14 cellular contexts compared by ENCODE assay signal in genomic region chrX:72025236-72025770, GRCh38.
DNase-seq lines count a peak whose midpoint lies in the region; ATAC-seq and TF ChIP-seq lines count a peak whose summit lies in the region.
"Had no signal": no experiment of that assay in that cellular context is flagged by ENCODE, and none has a peak within 500 bp of the region (broad histone marks: within the 10 kb centered on the region; RNA-seq: fewer than 3 reads in every experiment).

No MANE protein-coding gene starts in this region.

- H2AK5ac ChIP-seq in H9 (ENCODE audit: insufficient read length, low read length): no peak overlapping the region

- no peaks in the 10 kb centered on the region for H3K27me3 Mint-ChIP-seq in H9 (ENCODE audit: low read depth)
- H3K27me3 Mint-ChIP-seq: B cell; CD4-positive, alpha-beta memory T cell had no signal

- H3K9me3 ChIP-seq in H9 (ENCODE audit: control insufficient read depth, low read depth, low read length): peaks cover 10% of the 10 kb centered on the region
- no peaks in the 10 kb centered on the region for H3K9me3 ChIP-seq in colonic mucosa
- no peaks in the 10 kb centered on the region for H3K9me3 ChIP-seq in sigmoid colon

- H4K5ac ChIP-seq in H9 (ENCODE audit: insufficient read length, low read depth, low read length): no peak overlapping the region

- TF ChIP-seq POLR2A in sigmoid colon (IDR thresholded peaks at IDR 0.05): no peak

- peaks cover 0 to 15% (median 9%) of the 10 kb centered on the region in 3 experiments; a peak in 5 of 7 replicates for H3K36me3 Mint-ChIP-seq in H9 (ENCODE audit: insufficient read depth in 1 of 3, low read depth in 3 of 3)
- H3K36me3 Mint-ChIP-seq: CD4-positive, alpha-beta memory T cell had no signal

- no peaks in the 10 kb centered on the region for H4K20me1 ChIP-seq in H9 (ENCODE audit: control insufficient read depth, insufficient read depth, insufficient read length)

- H3K18ac ChIP-seq in H9 (ENCODE audit: insufficient read length, low read depth, low read length): no peak overlapping the region

- H3K36me3 ChIP-seq in colonic mucosa (no peaks in the 10 kb centered on the region), sigmoid colon (no peaks in the 10 kb centered on the region)

- no peaks in the 10 kb centered on the region for H3K23me2 ChIP-seq in H9 (ENCODE audit: insufficient read length, low read depth, low read length, poor library complexity, severe bottlenecking)

- no peak overlapping the region for H2BK20ac ChIP-seq in H9 (ENCODE audit: low read depth, low read length, poor library complexity, severe bottlenecking)

- H3K4me1 Mint-ChIP-seq in H9: peaks cover 4 to 6% of the 10 kb centered on the region in 2 experiments; a peak in 2 of 4 replicates

- H3K14ac ChIP-seq in H9 (ENCODE audit: insufficient read depth, low read length): no peak overlapping the region

- no peak overlapping the region for H2BK12ac ChIP-seq in H9 (ENCODE audit: insufficient read length, low read depth, low read length)

- no peak overlapping the region for H3K9ac ChIP-seq in H9 (ENCODE audit: extremely low read depth, insufficient read length, low read length)
- no peak overlapping the region for H3K9ac ChIP-seq in colonic mucosa (ENCODE audit: low read depth in 2 of 2, low read length in 2 of 2)
- H3K9ac ChIP-seq: GM23248 had no signal

- H4K8ac ChIP-seq in H9 (replicated peaks; ENCODE audit: insufficient read length, low read depth, low read length): no peak overlapping the region

- H3K4me2 ChIP-seq in H9 (ENCODE audit: insufficient read depth, insufficient read length, low read length): no peak overlapping the region

- H3K27me3 ChIP-seq in H9 (ENCODE audit: insufficient read depth, low read length) (no peaks in the 10 kb centered on the region; the same call in 1 of the 2 replicates), colonic mucosa (no peaks in the 10 kb centered on the region), sigmoid colon (peaks cover 0 to 3% (median 0%) of the 10 kb centered on the region in 3 donors)

- TF ChIP-seq CTCF in H9 (conservative IDR thresholded peaks at IDR 0.05) (no peak), colonic mucosa (IDR thresholded peaks at IDR 0.05) (no peak), sigmoid colon (IDR thresholded peaks at IDR 0.05) (no peak)

- H3K4ac ChIP-seq in H9 (ENCODE audit: low read depth, low read length): no peak overlapping the region

- H2BK15ac ChIP-seq in H9 (ENCODE audit: low read depth, low read length): no peak overlapping the region

- H3K4me1 ChIP-seq in H9 (ENCODE audit: insufficient read depth, low read length) (no peaks in the 10 kb centered on the region), colonic mucosa (no peaks in the 10 kb centered on the region), sigmoid colon (peaks cover 0 to 37% (median 26%) of the 10 kb centered on the region in 4 donors)

- intact Hi-C loops in colonic mucosa (cut with DNase I): no loop called here
- intact Hi-C loops in sigmoid colon (cut with DNase I): no loop called here

- H3K27ac Mint-ChIP-seq in H9: no peak overlapping the region
- H3K27ac Mint-ChIP-seq: B cell had no signal

- H3K4me3 Mint-ChIP-seq in H9: no peak overlapping the region
- H3K4me3 Mint-ChIP-seq: B cell had no signal

- ATAC-seq in HG03025 (IDR thresholded peaks at IDR 0.05; ENCODE audit: low FRiP score, unreplicated experiment): no peak

- TF ChIP-seq EP300 in sigmoid colon (IDR thresholded peaks at IDR 0.05): no peak

- no peak overlapping the region for H3K23ac ChIP-seq in H9 (ENCODE audit: insufficient read length, low read depth, low read length)

- H4K91ac ChIP-seq in H9 (ENCODE audit: insufficient read length, low read depth, low read length): no peak overlapping the region

- no peak overlapping the region for H3T11ph ChIP-seq in H9 (ENCODE audit: low read length)

- H3K9me3 Mint-ChIP-seq in H9: peaks cover 73 to 75% of the 10 kb centered on the region in 2 experiments
- H3K9me3 Mint-ChIP-seq: CD4-positive, alpha-beta memory T cell had no signal

- H3K4me3 ChIP-seq in colonic mucosa (no peak overlapping the region), sigmoid colon (no peak overlapping the region)
- H3K4me3 ChIP-seq: GM23248 had no signal

- DNase-seq in H9: peak; percentile 6
- peak; percentile 10 for DNase-seq in colonic mucosa
- peak; percentile 25 for DNase-seq in islet precursor cell
- DNase-seq in sigmoid colon: peak; percentile 7
- DNase-seq in DMS153 treated with DMSO at 0.1 percent for 48 hours (lab: John Stamatoyannopoulos, UW; ENCODE audit: unreplicated experiment): no peak
- DNase-seq in NK-92 (lab: John Stamatoyannopoulos, UW; ENCODE audit: unreplicated experiment): no peak
- DNase-seq in NCI-H526 (lab: John Stamatoyannopoulos, UW): no peak
- DNase-seq: C1 segment of cervical spinal cord; CD4-positive, alpha-beta memory T cell; DMS79 treated with DMSO at 0.1 percent for 48 hours; EL; GM23248 had no signal

- no CpG with 5 or more reads among the region's 6 CpGs for WGBS in H9 (ENCODE audit: extremely low coverage, insufficient read length, low lambda C conversion rate)
- 88 to 94% methylated on average over 6 of the region's 6 CpGs for WGBS in sigmoid colon, 2 donors

- H3K56ac ChIP-seq in H9 (ENCODE audit: insufficient read length, low read depth, low read length): no peak overlapping the region

- H3K79me2 ChIP-seq in H9 (ENCODE audit: insufficient read depth, low read length): no peaks in the 10 kb centered on the region

- no peak overlapping the region for H3K27ac ChIP-seq in H9 (ENCODE audit: insufficient read length, low read depth, low read length)
- H3K27ac ChIP-seq in colonic mucosa: no peak overlapping the region
- no peak overlapping the region for H3K27ac ChIP-seq in sigmoid colon
- H3K27ac ChIP-seq: GM23248 had no signal

- no peak overlapping the region for H2BK120ac ChIP-seq in H9 (ENCODE audit: low read depth, low read length, poor library complexity, severe bottlenecking)

- H2BK5ac ChIP-seq in H9 (ENCODE audit: insufficient read length, low read length): no peak overlapping the region

- H3K79me1 ChIP-seq in H9 (ENCODE audit: insufficient read depth, low read depth, low read length, poor library complexity, severe bottlenecking): no peaks in the 10 kb centered on the region

- H2AFZ ChIP-seq in H9 (ENCODE audit: low read length): no peak overlapping the region
- H2AFZ ChIP-seq: GM23248 had no signal

Comparison
In these comparisons a context has a peak if more than half of its experiments do, and no peak if none do; other contexts are left out.
1. DNase-seq: peak in H9 (single experiment), colonic mucosa (single experiment), islet precursor cell (single experiment) and sigmoid colon (single experiment); none in DMS153 treated with DMSO at 0.1 percent for 48 hours (single experiment), NK-92 (single experiment) and NCI-H526 (0 of 2).